Comparison of ENCODE assay signal across 8 cellular contexts in genomic region chr16:1379054-1379862, GRCh38. TPM values are rescaled to one million over a fixed set of nuclear protein-coding genes. Genes with fewer than 3 reads are reported as not detected.
DNase-seq lines count a peak whose midpoint lies in the region; ATAC-seq and TF ChIP-seq lines count a peak whose summit lies in the region.

No MANE protein-coding gene starts in this region.

- no peak for TF ChIP-seq CTCF in epithelial cell of proximal tubule (conservative IDR thresholded peaks at IDR 0.05; ENCODE audit: low read depth, low read length)

- DNase-seq in Daoy (ENCODE audit: low read depth), result peak; percentile 84
- peak; percentile 89 for DNase-seq in HEK293T (ENCODE audit: extremely low spot score)
- peak; percentile 35 for DNase-seq in NOMO-1 treated with dmso at 0.1 percent for 144 hours (lab: John Stamatoyannopoulos, UW; ENCODE audit: unreplicated experiment)
- peak; percentile 69 for DNase-seq in activated T-cell treated with anti-CD3 and anti-CD28 coated beads for 24 hours (ENCODE audit: low read depth)
- DNase-seq in epithelial cell of proximal tubule (ENCODE audit: low read depth), result peak; percentile 12
- DNase-seq in stimulated activated CD8-positive, alpha-beta memory T cell treated with anti-CD3 and anti-CD28 coated beads, Interleukin-4, amount 100 ng/mL, for 4 hours (ENCODE audit: low read depth in 2 of 2, low spot score in 1 of 2), result peak; percentile 37 to 56

- POLR2A ChIA-PET in HEK293T (lab: Yijun Ruan, JAX), result interaction anchor here (1.1 to 1.4 kb wide), 4 partner anchors 11 to 41 kb away, joined by 3 to 4 read pairs (median 4); partner anchors contain the start of gene UQCC4

- no peaks in the 10 kb centered on the region for H3K27me3 ChIP-seq in mucosa of stomach (ENCODE audit: control insufficient read depth, insufficient read depth, low read length)

- no peaks in the 10 kb centered on the region for H3K9me3 ChIP-seq in mucosa of stomach (ENCODE audit: control insufficient read depth, low read length)

- H3K4me3 ChIP-seq in epithelial cell of proximal tubule (ENCODE audit: low read depth, low read length), result peak overlapping the region; percentile 60
- peak overlapping the region; percentile 31 for H3K4me3 ChIP-seq in mucosa of stomach (ENCODE audit: low read length)

- peaks cover 17% of the 10 kb centered on the region for H3K4me1 ChIP-seq in mucosa of stomach (ENCODE audit: control insufficient read depth, insufficient read depth, low read length)

- CTCF ChIA-PET in HEK293T (lab: Yijun Ruan, JAX), result interaction anchor here (0.6 to 0.9 kb wide), 5 partner anchors 11 to 247 kb away, joined by 3 to 5 read pairs (median 3); no protein-coding TSS in a partner anchor

- H3K36me3 ChIP-seq in mucosa of stomach (ENCODE audit: control insufficient read depth, insufficient read depth, low read length), result no peaks in the 10 kb centered on the region

- ATAC-seq in HG03097 (IDR thresholded peaks at IDR 0.05; ENCODE audit: low FRiP score, unreplicated experiment), result no peak

- no peak overlapping the region for H3K9ac ChIP-seq in mucosa of stomach (ENCODE audit: low read length)

TF ChIP-seq in HEK293T, 16 proteins besides CTCF, POLR2A, EP300 and RAD21:
- TF ChIP-seq NFRKB (IDR thresholded peaks at IDR 0.05) (no peak), L3MBTL2 (conservative IDR thresholded peaks at IDR 0.05) (peak; percentile 67)

RNA-seq across cellular contexts. Expression of gene GNPTG, which starts 27.5 kb away (rescaled TPM):
- 10.8 and 15.9 TPM in 2 replicates for total RNA-seq in Daoy (2014; rRNA removed; shearing (Covaris generic))
- 38.3 and 63.9 TPM in 2 replicates for total RNA-seq in epithelial cell of proximal tubule

RNA-seq across cellular contexts. Expression of gene TSR3, which starts 27.6 kb away (rescaled TPM):
- 95.5 and 103 TPM in 2 replicates for total RNA-seq in Daoy (2014; rRNA removed; shearing (Covaris generic))
- total RNA-seq in epithelial cell of proximal tubule, result 123 and 157 TPM in 2 replicates

RNA-seq across cellular contexts. Expression of gene UNKL, which starts 35.2 kb away (rescaled TPM):
- total RNA-seq in Daoy (2014; rRNA removed; shearing (Covaris generic)), result 12.1 and 13.7 TPM in 2 replicates
- total RNA-seq in epithelial cell of proximal tubule, result 11.3 and 20.1 TPM in 2 replicates

RNA-seq across cellular contexts. Expression of gene UQCC4, which starts 41.3 kb away (rescaled TPM):
- 21.7 and 25.8 TPM in 2 replicates for total RNA-seq in Daoy (2014; rRNA removed; shearing (Covaris generic))
- total RNA-seq in epithelial cell of proximal tubule, result 17.4 and 23.2 TPM in 2 replicates

RNA-seq across cellular contexts. Expression of gene BAIAP3, which starts 45.8 kb away (rescaled TPM):
- total RNA-seq in Daoy (2014; rRNA removed; shearing (Covaris generic)), result 0.11 and 1.2 TPM in 2 replicates
- total RNA-seq in epithelial cell of proximal tubule, result 1.5 and 3.9 TPM in 2 replicates

Comparison
In these comparisons a context has a peak if more than half of its experiments do, and no peak if none do; other contexts are left out.
1. DNase-seq: peak in every context shown above with its lines; median percentile 89 in HEK293T; 84 in Daoy; 69 in activated T-cell treated with anti-CD3 and anti-CD28 coated beads for 24 hours; 46 in stimulated activated CD8-positive, alpha-beta memory T cell treated with anti-CD3 and anti-CD28 coated beads, Interleukin-4, amount 100 ng/mL, for 4 hours; 35 in NOMO-1 treated with dmso at 0.1 percent for 144 hours; 12 in epithelial cell of proximal tubule.